ENCODE assay signal across 8 cellular contexts in the genomic region with DNA sequence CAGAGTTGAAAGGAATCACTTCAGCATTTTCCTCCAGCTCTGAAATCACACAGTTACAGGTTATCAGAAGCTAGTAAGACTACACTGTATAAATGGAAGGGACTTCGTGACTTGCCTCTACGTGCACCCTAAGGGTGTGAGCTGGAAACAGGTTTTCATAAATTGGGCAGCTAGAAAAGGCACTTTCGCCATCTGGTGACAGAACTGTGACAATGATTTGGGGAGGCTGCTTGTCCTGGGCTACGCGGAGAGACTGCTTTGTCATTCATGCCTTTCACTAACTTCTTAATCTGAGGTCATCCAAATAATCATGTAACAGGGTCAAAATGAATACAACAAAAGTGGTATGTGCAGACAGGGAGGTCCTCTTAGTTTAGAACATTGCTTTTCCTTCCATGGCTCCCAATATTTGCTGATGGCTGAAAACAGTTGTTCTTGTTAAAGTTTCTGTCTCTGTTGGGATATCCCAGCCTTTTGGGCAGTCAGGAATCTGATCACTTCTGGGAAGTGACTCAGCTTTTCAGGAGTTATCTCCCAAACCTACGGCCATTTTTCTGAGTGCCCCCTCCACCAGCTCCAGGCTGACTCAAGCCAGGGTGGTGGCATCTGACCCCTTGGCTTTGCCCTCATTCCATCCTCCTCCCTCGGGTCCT. TPM values are rescaled to one million over a fixed set of nuclear protein-coding genes. Genes with fewer than 3 reads are reported as not detected.
DNase-seq lines count a peak whose midpoint lies in the region; ATAC-seq and TF ChIP-seq lines count a peak whose summit lies in the region.

No MANE protein-coding gene starts in this region.

- peak overlapping the region; percentile 80 for H2AFZ ChIP-seq in OCI-LY7 (ENCODE audit: low read length)

- H3K4me2 ChIP-seq in OCI-LY7 (ENCODE audit: low read length), result peak overlapping the region; percentile 60

- H3K27me3 ChIP-seq in BE2C (no peaks in the 10 kb centered on the region), iPS DF 6.9 (ENCODE audit: control insufficient read depth, insufficient read depth, low read length) (no peaks in the 10 kb centered on the region)

- TF ChIP-seq CTCF in BE2C (IDR thresholded peaks at IDR 0.05; ENCODE audit: low read depth, low read length), result peak; percentile 53
- TF ChIP-seq CTCF in OCI-LY7 (conservative IDR thresholded peaks at IDR 0.05; ENCODE audit: low read length), result peak; percentile 96

- intact Hi-C loops in OCI-LY7 (cut with micrococcal nuclease; ENCODE audit: unreplicated experiment), result loop anchor here (1.0 to 10.0 kb wide), 9 partner anchors 99 to 1364 kb away; no protein-coding TSS in a partner anchor

- H4K20me1 ChIP-seq in OCI-LY7 (ENCODE audit: insufficient read depth, low read length), result no peaks in the 10 kb centered on the region

- no peaks in the 10 kb centered on the region for H3K79me2 ChIP-seq in OCI-LY7 (ENCODE audit: insufficient read depth, low read depth, low read length)

- H3K9me2 ChIP-seq in OCI-LY7 (ENCODE audit: insufficient read depth, low read length), result no peaks in the 10 kb centered on the region

- no TSS peak for BruUV-seq in OCI-LY7 (replicated peaks; lab: Mats Ljungman, UMichigan)

- CTCF ChIA-PET in OCI-LY7 (lab: Charles Lee; ENCODE audit: unreplicated experiment), result interaction anchor here (1.1 kb wide), 3 partner anchors 10 to 693 kb away, joined by 3 to 5 read pairs (median 3); no protein-coding TSS in a partner anchor

- H3K9me3 ChIP-seq in BE2C (no peaks in the 10 kb centered on the region), OCI-LY7 (ENCODE audit: low read length) (peaks cover 8% of the 10 kb centered on the region; the same call in 1 of the 2 replicates), iPS DF 6.9 (ENCODE audit: control insufficient read depth, insufficient read depth, low read length) (no peaks in the 10 kb centered on the region)

- DNase-seq in BE2C (peak; percentile 22), OCI-LY7 (ENCODE audit: low spot score) (peak; percentile 91), iPS DF 6.9 (ENCODE audit: low read depth, low spot score) (peak; percentile 45), AG08396 (ENCODE audit: low spot score) (no peak), NCI-H2081 treated with DMSO at 0.1 percent for 48 hours (lab: John Stamatoyannopoulos, UW) (no peak)
- no peak for DNase-seq in stimulated activated CD4-positive, alpha-beta T cell treated with anti-CD3 and anti-CD28 coated beads, Interleukin-1b, Interleukin-23, amount 100 ng/mL, for 48 hours

- peak; percentile 80 for ATAC-seq in GM18861 (IDR thresholded peaks at IDR 0.05; ENCODE audit: unreplicated experiment)
- ATAC-seq in HG03045 (IDR thresholded peaks at IDR 0.05; ENCODE audit: unreplicated experiment), result peak; percentile 66

- H3K27ac ChIP-seq in OCI-LY7 (ENCODE audit: low read depth, low read length, poor library complexity, severe bottlenecking) (peak overlapping the region; percentile 55), iPS DF 6.9 (ENCODE audit: low read length) (no peak overlapping the region)

- POLR2A ChIA-PET in OCI-LY7 (lab: Charles Lee), result interaction anchor here (0.8 to 1.6 kb wide), 8 partner anchors 11 to 790 kb away, joined by 3 to 5 read pairs (median 3); no protein-coding TSS in a partner anchor

- no peaks in the 10 kb centered on the region for H3K4me1 ChIP-seq in BE2C
- peaks cover 25% of the 10 kb centered on the region for H3K4me1 ChIP-seq in OCI-LY7 (ENCODE audit: insufficient read depth, low read length, poor library complexity, severe bottlenecking)
- H3K4me1 ChIP-seq in iPS DF 6.9 (ENCODE audit: control insufficient read depth, insufficient read depth, low read length), result no peaks in the 10 kb centered on the region

- H3K4me3 ChIP-seq in BE2C (ENCODE audit: low read depth, low read length) (no peak overlapping the region), OCI-LY7 (ENCODE audit: low read depth, low read length, poor library complexity, severe bottlenecking) (no peak overlapping the region), iPS DF 6.9 (ENCODE audit: low read length) (no peak overlapping the region)

- no peaks in the 10 kb centered on the region for H3K36me3 ChIP-seq in BE2C
- H3K36me3 ChIP-seq in OCI-LY7 (ENCODE audit: insufficient read depth, low read length), result no peaks in the 10 kb centered on the region
- H3K36me3 ChIP-seq in iPS DF 6.9 (ENCODE audit: control insufficient read depth, insufficient read depth, low read length), result no peaks in the 10 kb centered on the region; the same call in 1 of the 2 replicates

- no CpG with 5 or more reads among the region's 7 CpGs for WGBS in iPS DF 6.9 (ENCODE audit: insufficient coverage, insufficient read length)

RNA-seq across cellular contexts. Expression of a gene that starts 17.8 kb away (rescaled TPM):
- not detected for polyA plus RNA-seq in BE2C (2012; ENCODE audit: insufficient read depth, insufficient read length, low read depth)
- not detected in 2 replicates for total RNA-seq in OCI-LY7 (2014; rRNA removed; shearing (Covaris generic))
- total RNA-seq in OCI-LY7 (2022), result not detected in 2 replicates

Comparison
In these comparisons a context has a peak if more than half of its experiments do, and no peak if none do; other contexts are left out.
1. DNase-seq: peak in BE2C (single experiment), OCI-LY7 (single experiment) and iPS DF 6.9 (single experiment); none in AG08396 (single experiment), stimulated activated CD4-positive, alpha-beta T cell treated with anti-CD3 and anti-CD28 coated beads, Interleukin-1b, Interleukin-23, amount 100 ng/mL, for 48 hours (single experiment) and NCI-H2081 treated with DMSO at 0.1 percent for 48 hours (single experiment).